In the genomic region with DNA sequence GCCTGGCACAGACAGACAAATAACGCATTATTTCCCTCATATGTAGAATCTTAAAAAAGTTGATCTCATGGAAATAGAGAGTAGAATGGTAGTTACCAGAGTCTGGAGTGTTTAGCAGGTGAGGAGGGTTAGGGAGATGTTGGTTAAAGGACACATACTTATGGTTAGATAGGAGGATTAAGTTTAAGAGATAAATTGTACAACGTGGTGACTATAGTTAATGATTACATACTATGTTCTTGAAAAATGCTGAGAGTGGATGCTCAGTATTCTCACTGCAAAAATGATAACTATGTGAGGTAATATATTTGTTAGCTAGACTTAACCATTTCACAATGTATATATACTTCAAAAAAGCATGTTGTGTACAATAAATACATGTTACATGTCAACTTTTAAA, we compare ENCODE assay signal across 22 cellular contexts. TPM values are rescaled to one million over a fixed set of nuclear protein-coding genes. Genes with fewer than 3 reads are reported as not detected.
A peak's percentile ranks its signal among the peaks of the same experiment; 100 is the strongest.
DNase-seq lines count a peak whose midpoint lies in the region; ATAC-seq, FAIRE-seq and TF ChIP-seq lines count a peak whose summit lies in the region.
"Had no signal": no experiment of that assay in that cellular context is flagged by ENCODE, and none has a peak within 500 bp of the region (broad histone marks: within the 10 kb centered on the region; RNA-seq: fewer than 3 reads in every experiment).

No MANE protein-coding gene starts in this region.

- H3K79me2 ChIP-seq in GM23248 (ENCODE audit: insufficient read depth): peaks cover 97% of the 10 kb centered on the region

- intact Hi-C loops in head of caudate nucleus (cut with DNase I): no loop called here

- no peak overlapping the region for H4K8ac ChIP-seq in mesenchymal stem cell (ENCODE audit: low read length)

- no peak overlapping the region for H2BK5ac ChIP-seq in mesenchymal stem cell (ENCODE audit: low read depth, low read length, poor library complexity, severe bottlenecking)

- H3K79me1 ChIP-seq in mesenchymal stem cell (replicated peaks; ENCODE audit: low read length, poor library complexity, severe bottlenecking): peaks cover 4% of the 10 kb centered on the region

- H4K91ac ChIP-seq in mesenchymal stem cell (ENCODE audit: low read length): no peak overlapping the region

- H3K18ac ChIP-seq in mesenchymal stem cell (ENCODE audit: low read depth in 1 of 2, low read length in 2 of 2): no peak overlapping the region

- H3K4me1 ChIP-seq in A549: peaks cover 14% of the 10 kb centered on the region
- peaks cover 6% of the 10 kb centered on the region for H3K4me1 ChIP-seq in mesenchymal stem cell (ENCODE audit: control insufficient read depth, insufficient read depth, low read depth, low read length)
- no peaks in the 10 kb centered on the region for H3K4me1 ChIP-seq in GM23248 (ENCODE audit: insufficient read depth)

- no peak overlapping the region for H3K23ac ChIP-seq in mesenchymal stem cell (ENCODE audit: low read length in 2 of 2)

- TF ChIP-seq CTCF in A549 (IDR thresholded peaks at IDR 0.05): no peak

- H2AK5ac ChIP-seq in mesenchymal stem cell (ENCODE audit: low read length, severe bottlenecking): no peak overlapping the region

- in situ Hi-C loops in GM23248 (cut with MboI): no loop called here

- peaks cover 6% of the 10 kb centered on the region; the same call in 1 of the 2 replicates for H4K20me1 ChIP-seq in GM23248 (ENCODE audit: insufficient read depth)

- no peak for DNase-seq in A549 (ENCODE audit: low read depth in 1 of 2, low spot score in 1 of 2)
- no peak for DNase-seq in H54 (ENCODE audit: insufficient read length, low spot score)
- DNase-seq in glomerular visceral epithelial cell (ENCODE audit: extremely low spot score): peak; percentile 54
- no peak for DNase-seq in mesenchymal stem cell
- DNase-seq in head of caudate nucleus: no peak
- no peak for DNase-seq in NCI-H1436 (lab: John Stamatoyannopoulos, UW)
- no peak for DNase-seq in GM23248
- DNase-seq: 8988T; DND-41; KBM-7; MM.1S; NCI-H1048; NCI-H1436 treated with DMSO at 0.1 percent for 48 hours; NCI-H2029; NCI-H226; NCI-H524; NCI-H774; NK-92 treated with Interleukin-12 subunit alpha and Interleukin-12 subunit beta, amount 100 ng/mL, for 24 hours; SIG-M5 had no signal

- H3K4ac ChIP-seq in mesenchymal stem cell (ENCODE audit: low read depth in 1 of 2, low read length in 2 of 2): no peak overlapping the region

- CTCF ChIA-PET in A549 (lab: Yijun Ruan, JAX): interaction anchor here (0.5 kb wide), 1 partner anchor 13 kb away, joined by 3 read pairs; no protein-coding TSS in a partner anchor

- no peak overlapping the region for H3K27ac ChIP-seq in A549
- H3K27ac ChIP-seq in mesenchymal stem cell (ENCODE audit: low read length, poor library complexity, severe bottlenecking): peak overlapping the region; percentile 92
- no peak overlapping the region for H3K27ac ChIP-seq in GM23248
- H3K27ac ChIP-seq: C4-2B had no signal

- no peaks in the 10 kb centered on the region for H3F3A ChIP-seq in GM23248 (ENCODE audit: insufficient read depth)

- no peak for TF ChIP-seq RAD21 in A549 (conservative IDR thresholded peaks at IDR 0.05 in 1 of 2, IDR thresholded peaks at IDR 0.05 in 1 of 2)

- no peaks in the 10 kb centered on the region for H3K9me2 ChIP-seq in GM23248 (ENCODE audit: insufficient read depth)

- TF ChIP-seq EP300 in A549 (IDR thresholded peaks at IDR 0.05): no peak

- POLR2A ChIA-PET in A549 (lab: Yijun Ruan, JAX): no interaction called here

- no peak for TF ChIP-seq POLR2A in A549 (IDR thresholded peaks at IDR 0.05; ENCODE audit: low read length)
- no peak for TF ChIP-seq POLR2A in H54 (IDR thresholded peaks at IDR 0.05; ENCODE audit: low read depth, low read length)

- H3K4me2 ChIP-seq in A549 (peak overlapping the region; percentile 45), mesenchymal stem cell (ENCODE audit: low read length, poor library complexity, severe bottlenecking) (no peak overlapping the region), GM23248 (ENCODE audit: unreplicated experiment) (no peak overlapping the region)

- no peak overlapping the region for H2BK15ac ChIP-seq in mesenchymal stem cell (ENCODE audit: low read depth, poor library complexity, severe bottlenecking)

- H3K36me3 ChIP-seq in mesenchymal stem cell (ENCODE audit: control insufficient read depth in 1 of 2, insufficient read depth in 2 of 2, low read depth in 1 of 2, low read length in 2 of 2) (peaks cover 0 to 6% of the 10 kb centered on the region in 2 experiments), GM23248 (ENCODE audit: low read depth) (no peaks in the 10 kb centered on the region; the same call in 1 of the 2 replicates)

- no peak overlapping the region for H2BK120ac ChIP-seq in mesenchymal stem cell (ENCODE audit: low read depth, low read length)

- H3K27me3 ChIP-seq in mesenchymal stem cell (ENCODE audit: control insufficient read depth in 1 of 2, insufficient read depth in 1 of 2, low read length in 2 of 2) (no peaks in the 10 kb centered on the region), GM23248 (replicated peaks; ENCODE audit: insufficient read depth) (no peaks in the 10 kb centered on the region)

- no peak overlapping the region for H3K4me3 ChIP-seq in A549
- no peak overlapping the region for H3K4me3 ChIP-seq in mesenchymal stem cell (ENCODE audit: insufficient read depth in 1 of 2, low read depth in 1 of 2, low read length in 2 of 2)
- no peak overlapping the region for H3K4me3 ChIP-seq in GM23248

- no peak for FAIRE-seq in A549 (lab: Jason Lieb, UNC)
- FAIRE-seq in H54 (lab: Jason Lieb, UNC): peak; percentile 43
- FAIRE-seq: GM18507 had no signal

- no peak overlapping the region for H2AFZ ChIP-seq in mesenchymal stem cell (ENCODE audit: low read depth, low read length)
- no peak overlapping the region for H2AFZ ChIP-seq in GM23248

- H3K14ac ChIP-seq in mesenchymal stem cell (ENCODE audit: low read length in 2 of 2): no peak overlapping the region

- no peak for ATAC-seq in A549
- ATAC-seq: SK-N-SH treated with all-trans-retinoic acid at 6 μM for 48 hours had no signal

- no peak overlapping the region for H2BK12ac ChIP-seq in mesenchymal stem cell (ENCODE audit: low read length in 2 of 2)

- WGBS in A549 (ENCODE audit: missing lambda C conversion rate): 47% methylated on average over 2 of the region's 2 CpGs
- 100% methylated on average over 2 of the region's 2 CpGs for WGBS in mesenchymal stem cell
- WGBS in GM23248 (ENCODE audit: low coverage in 1 of 2, low lambda C conversion rate in 2 of 2, missing lambda C conversion rate in 2 of 2), 2 experiments: 95 to 98% methylated on average over 2 of the region's 2 CpGs

- H3K9me3 ChIP-seq in A549: peaks cover 20% of the 10 kb centered on the region; the same call in 2 of the 3 replicates
- H3K9me3 ChIP-seq in mesenchymal stem cell (ENCODE audit: control insufficient read depth, low read length): peaks cover 26% of the 10 kb centered on the region
- H3K9me3 ChIP-seq in GM23248 (ENCODE audit: low read depth): no peaks in the 10 kb centered on the region

- H3K9ac ChIP-seq in mesenchymal stem cell (ENCODE audit: low read length) (no peak overlapping the region), GM23248 (no peak overlapping the region)

TF ChIP-seq in A549, 52 proteins besides CTCF, POLR2A, EP300 and RAD21:
- TF ChIP-seq JUNB (IDR thresholded peaks at IDR 0.05) (no peak), GATA3 (IDR thresholded peaks at IDR 0.05; ENCODE audit: borderline replicate concordance) (no peak), SMC3 (IDR thresholded peaks at IDR 0.05) (no peak), EHMT2 (IDR thresholded peaks at IDR 0.05; ENCODE audit: low read depth) (no peak), CHD2 (IDR thresholded peaks at IDR 0.05; ENCODE audit: low read length, partially characterized antibody) (no peak), HOXA7 (CRISPR knock-in tag; IDR thresholded peaks at IDR 0.05) (no peak), RFX5 (IDR thresholded peaks at IDR 0.05) (no peak), CEBPB (IDR thresholded peaks at IDR 0.05) (no peak)
- TF ChIP-seq, protein P1, sequence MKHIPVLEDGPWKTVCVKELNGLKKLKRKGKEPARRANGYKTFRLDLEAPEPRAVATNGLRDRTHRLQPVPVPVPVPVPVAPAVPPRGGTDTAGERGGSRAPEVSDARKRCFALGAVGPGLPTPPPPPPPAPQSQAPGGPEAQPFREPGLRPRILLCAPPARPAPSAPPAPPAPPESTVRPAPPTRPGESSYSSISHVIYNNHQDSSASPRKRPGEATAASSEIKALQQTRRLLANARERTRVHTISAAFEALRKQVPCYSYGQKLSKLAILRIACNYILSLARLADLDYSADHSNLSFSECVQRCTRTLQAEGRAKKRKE (CRISPR knock-in tag; IDR thresholded peaks at IDR 0.05; ENCODE audit: low read depth): no peak
- TF ChIP-seq, protein P2, sequence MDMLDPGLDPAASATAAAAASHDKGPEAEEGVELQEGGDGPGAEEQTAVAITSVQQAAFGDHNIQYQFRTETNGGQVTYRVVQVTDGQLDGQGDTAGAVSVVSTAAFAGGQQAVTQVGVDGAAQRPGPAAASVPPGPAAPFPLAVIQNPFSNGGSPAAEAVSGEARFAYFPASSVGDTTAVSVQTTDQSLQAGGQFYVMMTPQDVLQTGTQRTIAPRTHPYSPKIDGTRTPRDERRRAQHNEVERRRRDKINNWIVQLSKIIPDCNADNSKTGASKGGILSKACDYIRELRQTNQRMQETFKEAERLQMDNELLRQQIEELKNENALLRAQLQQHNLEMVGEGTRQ (IDR thresholded peaks at IDR 0.05): no peak

RNA-seq across cellular contexts. Expression of a gene that starts 38.0 kb away (rescaled TPM):
- polyA plus RNA-seq in A549 (2011; rRNA removed): 19.5 and 25.7 TPM in 2 replicates
- polyA plus RNA-seq in A549 (2012; cell fraction: cytosol; rRNA removed): 5.2 and 6.0 TPM in 2 replicates
- 6.7 and 8.1 TPM in 2 replicates for polyA plus RNA-seq in A549 (2012; cell fraction: nucleus; rRNA removed)
- polyA plus RNA-seq in A549 (2017; fragmentation: RNase III; extraction: RNeasy Plus Mini Kit Qiagen cat#74134 plus additional on column Dnase treatment): 22.5 to 27.7 TPM (median 22.5 TPM) in 3 replicates
- polyA minus RNA-seq in A549 (2011; rRNA and poly(A)+ RNA removed): 18.2 and 30.8 TPM in 2 replicates
- polyA plus RNA-seq in mesenchymal stem cell (2013, experiment 1 of 2): 33.2 TPM
- polyA plus RNA-seq in mesenchymal stem cell (2013, experiment 2 of 2): 34.9 TPM
- 8.1 and 17.3 TPM in 2 replicates for total RNA-seq in GM23248 (2014; rRNA removed; shearing (Covaris generic))
- polyA plus RNA-seq in GM23248 (2016; fragmentation: Nextera tagmentation; extraction: Ambion mirVana): 14.1 and 15.2 TPM in 2 replicates

RNA-seq across cellular contexts. Expression of a gene that starts 38.2 kb away (rescaled TPM):
- polyA plus RNA-seq in A549 (2011; rRNA removed) (39.8 and 41.6 TPM in 2 replicates), A549 (2017; fragmentation: RNase III; extraction: RNeasy Plus Mini Kit Qiagen cat#74134 plus additional on column Dnase treatment) (10.9 to 12.3 TPM (median 12.2 TPM) in 3 replicates), GM23248 (2016; fragmentation: Nextera tagmentation; extraction: Ambion mirVana) (22.2 and 24.2 TPM in 2 replicates)
- 5.0 and 5.5 TPM in 2 replicates for polyA plus RNA-seq in A549 (2012; cell fraction: cytosol; rRNA removed)
- 4.2 and 4.8 TPM in 2 replicates for polyA plus RNA-seq in A549 (2012; cell fraction: nucleus; rRNA removed)
- polyA minus RNA-seq in A549 (2011; rRNA and poly(A)+ RNA removed): 22.6 and 23.8 TPM in 2 replicates
- polyA plus RNA-seq in mesenchymal stem cell (2013, experiment 1 of 2): 13.8 TPM
- polyA plus RNA-seq in mesenchymal stem cell (2013, experiment 2 of 2): 13.5 TPM
- total RNA-seq in GM23248 (2014; rRNA removed; shearing (Covaris generic)): 20.7 and 25.7 TPM in 2 replicates
